Comparison of ENCODE assay signal across 21 cellular contexts in the genomic region with DNA sequence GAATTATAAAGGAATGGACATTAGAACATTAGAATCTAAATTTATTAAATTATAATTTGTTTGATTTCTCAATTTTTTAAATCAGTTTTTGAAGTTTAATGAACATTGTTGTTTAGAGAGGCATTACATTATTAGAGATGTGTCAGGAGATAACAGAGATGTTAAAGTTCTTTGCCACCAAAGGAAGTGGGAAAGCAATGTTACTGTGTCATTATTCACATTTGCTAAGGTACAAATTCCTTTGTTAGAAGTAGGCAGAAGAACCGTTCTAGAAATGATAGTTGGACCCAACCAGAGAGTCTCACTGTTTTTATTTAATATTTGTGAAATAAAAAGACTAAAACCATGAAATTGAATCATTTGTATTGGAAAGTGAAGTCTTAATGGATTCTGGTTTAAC.
"Had no signal": no experiment of that assay in that cellular context is flagged by ENCODE, and none has a peak within 500 bp of the region (broad histone marks: within the 10 kb centered on the region; RNA-seq: fewer than 3 reads in every experiment).

No MANE protein-coding gene starts in this region.

- DNase-seq: activated CD4-positive, alpha-beta memory T cell treated with anti-CD3 and anti-CD28 coated beads for 36 hours; activated CD4-positive, alpha-beta T cell treated with anti-CD3 and anti-CD28 coated beads, Interleukin-2, amount 10 ng/mL, durations not matched to agents 7 days and 5 days; activated CD4-positive, CD25-positive, alpha-beta regulatory T cell; activated CD8-positive, alpha-beta memory T cell treated with anti-CD3 and anti-CD28 coated beads, Interleukin-2, amount 50 U/mL, for 4 hours; activated naive CD4-positive, alpha-beta T cell; activated naive CD8-positive, alpha-beta T cell treated with anti-CD3 and anti-CD28 coated beads, Interleukin-2, amount 50 U/mL, for 24 hours; activated T-cell treated with anti-CD3 and anti-CD28 coated beads, Interleukin-2, amount 50 U/mL, for 1 hour; amniotic stem cell; cerebellar nuclear complex; Karpas-422; NCI-H146; NCI-H187 treated with DMSO at 0.1 percent for 48 hours; NCI-H2081 treated with DMSO at 0.1 percent for 48 hours; NCI-H446; NCI-H524; Peyer's patch; SHP77; T-cell had no signal

- ATAC-seq: activated naive CD8-positive, alpha-beta T cell treated with anti-CD3 and anti-CD28 coated beads, Interleukin-2, amount 50 U/mL, for 24 hours had no signal

- H3K4me3 Mint-ChIP-seq: activated CD4-positive, alpha-beta memory T cell treated with anti-CD3 and anti-CD28 coated beads for 36 hours; activated CD4-positive, alpha-beta T cell treated with anti-CD3 and anti-CD28 coated beads, Interleukin-2, amount 10 ng/mL, durations not matched to agents 7 days and 5 days; activated naive CD4-positive, alpha-beta T cell treated with anti-CD3 and anti-CD28 coated beads, Interleukin-2, amount 50 U/mL, for 24 hours; activated naive CD8-positive, alpha-beta T cell treated with anti-CD3 and anti-CD28 coated beads, Interleukin-2, amount 50 U/mL, for 24 hours; brain; T-cell had no signal

- H3K4me3 ChIP-seq: Peyer's patch had no signal

- H3K27me3 ChIP-seq: Peyer's patch had no signal

- H3K27ac Mint-ChIP-seq: activated CD4-positive, alpha-beta T cell treated with anti-CD3 and anti-CD28 coated beads, Interleukin-2, amount 10 ng/mL, durations not matched to agents 7 days and 5 days; activated naive CD8-positive, alpha-beta T cell treated with anti-CD3 and anti-CD28 coated beads, Interleukin-2, amount 50 U/mL, for 24 hours; brain had no signal

- H3K9me3 Mint-ChIP-seq: activated CD4-positive, alpha-beta memory T cell treated with anti-CD3 and anti-CD28 coated beads for 36 hours; brain had no signal

- H3K9me3 ChIP-seq: Peyer's patch had no signal

- H3K27me3 Mint-ChIP-seq: activated CD4-positive, alpha-beta memory T cell treated with anti-CD3 and anti-CD28 coated beads for 36 hours; activated CD4-positive, alpha-beta T cell treated with anti-CD3 and anti-CD28 coated beads, Interleukin-2, amount 10 ng/mL, durations not matched to agents 7 days and 5 days; activated naive CD4-positive, alpha-beta T cell treated with anti-CD3 and anti-CD28 coated beads, Interleukin-2, amount 50 U/mL, for 24 hours; activated naive CD8-positive, alpha-beta T cell treated with anti-CD3 and anti-CD28 coated beads, Interleukin-2, amount 50 U/mL, for 24 hours; brain; T-cell had no signal

- H3K27ac ChIP-seq: VCaP had no signal

- H3K36me3 ChIP-seq: Peyer's patch had no signal

- H3K4me1 ChIP-seq: Peyer's patch had no signal
